8 cellular contexts compared by ENCODE assay signal in genomic region chr11:64271339-64272132, GRCh38. TPM values are rescaled to one million over a fixed set of nuclear protein-coding genes. Genes with fewer than 3 reads are reported as not detected.
DNase-seq lines count a peak whose midpoint lies in the region; ATAC-seq and TF ChIP-seq lines count a peak whose summit lies in the region.

No MANE protein-coding gene starts in this region.

- no peak for ATAC-seq in HG03521 (IDR thresholded peaks at IDR 0.05; ENCODE audit: unreplicated experiment)

- peak overlapping the region; percentile 65 for H3K9ac ChIP-seq in HUES6 (ENCODE audit: low read length)

- DNase-seq in D341Med (ENCODE audit: low spot score) = peak; percentile 85
- peak; percentile 96 for DNase-seq in OCI-M1 (lab: John Stamatoyannopoulos, UW)
- DNase-seq in activated T-cell treated with anti-CD3 and anti-CD28 coated beads for 4 hours = peak; percentile 73
- peak; percentile 95 for DNase-seq in epithelial cell of esophagus (ENCODE audit: low read depth)
- peak; percentile 61 to 71 for DNase-seq in stimulated activated CD8-positive, alpha-beta memory T cell treated with anti-CD3 and anti-CD28 coated beads, Interleukin-15, amount 100 ng/mL, for 48 hours (ENCODE audit: low read depth in 2 of 2)

- H3K9me3 ChIP-seq in HUES6 (ENCODE audit: control insufficient read depth, insufficient read depth, low read depth, low read length) (no peaks in the 10 kb centered on the region), mononuclear cell (ENCODE audit: low read depth, low read length) (no peaks in the 10 kb centered on the region)

- H3K4me3 ChIP-seq in HUES6 (ENCODE audit: low read depth, low read length) = peak overlapping the region; percentile 81
- H3K4me3 ChIP-seq in epithelial cell of esophagus (ENCODE audit: low read length) = peak overlapping the region; percentile 61
- peak overlapping the region; percentile 70 for H3K4me3 ChIP-seq in mononuclear cell (ENCODE audit: low read length)

- peaks cover 11% of the 10 kb centered on the region for H3K36me3 ChIP-seq in HUES6 (ENCODE audit: control insufficient read depth, insufficient read depth, low read length)

- H3K4me1 ChIP-seq in HUES6 (ENCODE audit: control insufficient read depth, insufficient read depth, low read length) (peaks cover 30% of the 10 kb centered on the region), mononuclear cell (ENCODE audit: insufficient read depth, low read length) (peaks cover 35% of the 10 kb centered on the region)

- H3K27me3 ChIP-seq in HUES6 (ENCODE audit: control insufficient read depth, insufficient read depth, low read length) (no peaks in the 10 kb centered on the region), mononuclear cell (ENCODE audit: insufficient read depth, low read length) (no peaks in the 10 kb centered on the region)

- peak overlapping the region; percentile 74; the same call in 1 of the 2 replicates for H3K27ac ChIP-seq in HUES6 (ENCODE audit: low read depth, low read length)

- TF ChIP-seq CTCF in epithelial cell of esophagus (IDR thresholded peaks at IDR 0.05; ENCODE audit: insufficient read depth, low read depth, low read length, missing control alignments) = peak; percentile 18

RNA-seq across cellular contexts. Expression of gene BAD, which starts 12.9 kb away (rescaled TPM):
- 26.7 TPM for total RNA-seq in mononuclear cell

RNA-seq across cellular contexts. Expression of gene GPR137, which starts 14.1 kb away (rescaled TPM):
- 13.9 TPM for total RNA-seq in mononuclear cell

RNA-seq across cellular contexts. Expression of gene KCNK4, which starts 19.6 kb away (rescaled TPM):
- not detected for total RNA-seq in mononuclear cell

RNA-seq across cellular contexts. Expression of gene PLCB3, which starts 20.2 kb away (rescaled TPM):
- total RNA-seq in mononuclear cell = 3.7 TPM

RNA-seq across cellular contexts. Expression of gene PPP1R14B, which starts 24.8 kb away (rescaled TPM):
- total RNA-seq in mononuclear cell = 26.4 TPM
